Comparison of ENCODE assay signal across 1 cellular context in genomic region chr2:28477087-28477486, GRCh38.
TF ChIP-seq lines count a peak whose summit lies in the region.

No MANE protein-coding gene starts in this region.

TF ChIP-seq in H1, 55 proteins besides CTCF, POLR2A, EP300 and RAD21:
- TF ChIP-seq TCF12 (IDR thresholded peaks at IDR 0.05; ENCODE audit: low read depth, low read length) (no peak), CBX8 (IDR thresholded peaks at IDR 0.05; ENCODE audit: borderline replicate concordance, low read depth, low read length) (no peak)
TF ChIP-seq in H1: peak in this region for 0.
